Comparison of ENCODE assay signal across 14 cellular contexts in genomic region chr12:90152897-90153624, GRCh38.
DNase-seq lines count a peak whose midpoint lies in the region; ATAC-seq, FAIRE-seq and TF ChIP-seq lines count a peak whose summit lies in the region.
"Had no signal": no experiment of that assay in that cellular context is flagged by ENCODE, and none has a peak within 500 bp of the region (broad histone marks: within the 10 kb centered on the region; RNA-seq: fewer than 3 reads in every experiment).

No MANE protein-coding gene starts in this region.

- H3K9me3 Mint-ChIP-seq in H9: no peaks in the 10 kb centered on the region
- H3K9me3 Mint-ChIP-seq: activated T-cell treated with anti-CD3 and anti-CD28 coated beads, Interleukin-2, amount 50 U/mL, for 24 hours had no signal

- H3K4me1 Mint-ChIP-seq in H9: peaks cover 5% of the 10 kb centered on the region in 2 experiments

- H3K23ac ChIP-seq in H9 (ENCODE audit: insufficient read length, low read depth, low read length): no peak overlapping the region

- CTCF ChIA-PET in A673 (lab: Charles Lee): no interaction called here

- POLR2A ChIA-PET in A673 (lab: Charles Lee; ENCODE audit: low non-redundant PET): no interaction called here

- BruUV-seq in A673 (replicated peaks; lab: Mats Ljungman, UMichigan): no TSS peak

- H3K4me3 Mint-ChIP-seq in H9: no peak overlapping the region
- H3K4me3 Mint-ChIP-seq: activated T-cell treated with anti-CD3 and anti-CD28 coated beads, Interleukin-2, amount 50 U/mL, for 24 hours had no signal

- no peak for TF ChIP-seq CTCF in A673 (conservative IDR thresholded peaks at IDR 0.05; ENCODE audit: low read depth, low read length)
- no peak for TF ChIP-seq CTCF in H9 (conservative IDR thresholded peaks at IDR 0.05)
- no peak for TF ChIP-seq CTCF in kidney (IDR thresholded peaks at IDR 0.05; ENCODE audit: borderline replicate concordance, extremely low read depth, insufficient read depth)

- H3K27me3 Mint-ChIP-seq in H9 (ENCODE audit: low read depth): no peaks in the 10 kb centered on the region

- H3K27ac Mint-ChIP-seq in H9: peak overlapping the region in 1 of 3 experiments; percentile 65; a peak in 1 of 7 replicates
- H3K27ac Mint-ChIP-seq: activated T-cell treated with anti-CD3 and anti-CD28 coated beads, Interleukin-2, amount 50 U/mL, for 24 hours had no signal

- no peaks in the 10 kb centered on the region for H4K20me1 ChIP-seq in H9 (ENCODE audit: control insufficient read depth, insufficient read depth, insufficient read length)

- H3K23me2 ChIP-seq in H9 (ENCODE audit: insufficient read length, low read depth, low read length, poor library complexity, severe bottlenecking): no peaks in the 10 kb centered on the region

- H3K27me3 ChIP-seq in A673 (replicated peaks; ENCODE audit: insufficient read depth, low read depth, low read length, poor library complexity) (no peaks in the 10 kb centered on the region), H9 (ENCODE audit: insufficient read depth, low read length) (no peaks in the 10 kb centered on the region)
- H3K27me3 ChIP-seq: esophagus squamous epithelium, pancreas, tibial artery had no signal

- no peak overlapping the region for H3K14ac ChIP-seq in H9 (ENCODE audit: insufficient read depth, low read length)

- H3K36me3 ChIP-seq in A673 (ENCODE audit: insufficient read depth, low read length, poor library complexity, severe bottlenecking) (no peaks in the 10 kb centered on the region), kidney (ENCODE audit: control insufficient read depth in 1 of 2, insufficient read depth in 2 of 2, low read length in 2 of 2) (no peaks in the 10 kb centered on the region)
- H3K36me3 ChIP-seq: esophagus squamous epithelium, pancreas, tibial artery had no signal

- H4K5ac ChIP-seq in H9 (ENCODE audit: insufficient read length, low read depth, low read length): no peak overlapping the region

- no peak overlapping the region for H2AFZ ChIP-seq in H9 (ENCODE audit: low read length)

- H3K36me3 Mint-ChIP-seq in H9 (ENCODE audit: insufficient read depth in 1 of 3, low read depth in 3 of 3): peaks cover 0 to 2% (median 0%) of the 10 kb centered on the region in 3 experiments; a peak in 1 of 7 replicates

- no peak overlapping the region for H3T11ph ChIP-seq in H9 (ENCODE audit: low read length)

- no peak overlapping the region for H3K18ac ChIP-seq in H9 (ENCODE audit: insufficient read length, low read depth, low read length)

- peak; percentile 6 for DNase-seq in A673 (ENCODE audit: low spot score)
- peak; percentile 50 for DNase-seq in H9
- peak; percentile 13 for DNase-seq in SK-N-DZ (ENCODE audit: low spot score)
- DNase-seq in kidney: peak; percentile 46
- no peak for DNase-seq in NCI-H2227 treated with DMSO at 0.1 percent for 48 hours (lab: John Stamatoyannopoulos, UW)
- DNase-seq: activated CD4-positive, alpha-beta T cell treated with anti-CD3 and anti-CD28 coated beads for 4 hours; activated T-cell treated with anti-CD3 and anti-CD28 coated beads, Interleukin-2, amount 50 U/mL, for 24 hours; esophagus squamous epithelium; T-helper 1 cell; tibial artery had no signal

- no peaks in the 10 kb centered on the region for H3K79me2 ChIP-seq in H9 (ENCODE audit: insufficient read depth, low read length)

- no peak overlapping the region for H4K91ac ChIP-seq in H9 (ENCODE audit: insufficient read length, low read depth, low read length)

- no peaks in the 10 kb centered on the region for H3K79me1 ChIP-seq in H9 (ENCODE audit: insufficient read depth, low read depth, low read length, poor library complexity, severe bottlenecking)

- no peak overlapping the region for H3K4me3 ChIP-seq in A673 (ENCODE audit: low read depth, low read length, poor library complexity, severe bottlenecking)
- H3K4me3 ChIP-seq in kidney (ENCODE audit: low read length in 2 of 2): no peak overlapping the region
- H3K4me3 ChIP-seq: esophagus squamous epithelium, pancreas, tibial artery had no signal

- no peak overlapping the region for H2BK5ac ChIP-seq in H9 (ENCODE audit: insufficient read length, low read length)

- H2AK5ac ChIP-seq in H9 (ENCODE audit: insufficient read length, low read length): no peak overlapping the region

- ATAC-seq in HG03045 (IDR thresholded peaks at IDR 0.05; ENCODE audit: unreplicated experiment) (no peak), GM21367 (IDR thresholded peaks at IDR 0.05; ENCODE audit: unreplicated experiment) (no peak), HG03457 (IDR thresholded peaks at IDR 0.05; ENCODE audit: unreplicated experiment) (no peak)
- ATAC-seq: pancreas had no signal

- H2BK120ac ChIP-seq in H9 (ENCODE audit: low read depth, low read length, poor library complexity, severe bottlenecking): no peak overlapping the region

- H3K4ac ChIP-seq in H9 (ENCODE audit: low read depth, low read length): no peak overlapping the region

- H3K4me1 ChIP-seq in A673 (ENCODE audit: insufficient read depth, low read length, poor library complexity, severe bottlenecking): no peaks in the 10 kb centered on the region
- no peaks in the 10 kb centered on the region for H3K4me1 ChIP-seq in H9 (ENCODE audit: insufficient read depth, low read length)
- H3K4me1 ChIP-seq in kidney (ENCODE audit: control insufficient read depth in 1 of 2, insufficient read depth in 1 of 2, low read depth in 1 of 2, low read length in 2 of 2): no peaks in the 10 kb centered on the region
- H3K4me1 ChIP-seq: esophagus squamous epithelium, pancreas, tibial artery had no signal

- no peak overlapping the region for H2BK15ac ChIP-seq in H9 (ENCODE audit: low read depth, low read length)

- intact Hi-C loops in A673 (cut with micrococcal nuclease; ENCODE audit: unreplicated experiment) (no loop called here), kidney (cut with DNase I) (no loop called here)

- H3K9me3 ChIP-seq in A673 (ENCODE audit: low read depth, low read length, poor library complexity, severe bottlenecking) (no peaks in the 10 kb centered on the region), H9 (ENCODE audit: control insufficient read depth, low read depth, low read length) (no peaks in the 10 kb centered on the region), kidney (ENCODE audit: control insufficient read depth in 1 of 2, low read length in 2 of 2) (no peaks in the 10 kb centered on the region)
- H3K9me3 ChIP-seq: esophagus squamous epithelium, pancreas, tibial artery had no signal

- no peak overlapping the region for H3K56ac ChIP-seq in H9 (ENCODE audit: insufficient read length, low read depth, low read length)

- WGBS in H9 (ENCODE audit: extremely low coverage, insufficient read length, low lambda C conversion rate): no CpG with 5 or more reads among the region's 10 CpGs

- no peak overlapping the region for H3K9ac ChIP-seq in H9 (ENCODE audit: extremely low read depth, insufficient read length, low read length)
- H3K9ac ChIP-seq in kidney (ENCODE audit: low read length in 2 of 2): no peak overlapping the region

- H3K4me2 ChIP-seq in H9 (ENCODE audit: insufficient read depth, insufficient read length, low read length): no peak overlapping the region

- no peak overlapping the region for H3K27ac ChIP-seq in A673 (ENCODE audit: low read depth, low read length, poor library complexity, severe bottlenecking)
- H3K27ac ChIP-seq in H9 (ENCODE audit: insufficient read length, low read depth, low read length): no peak overlapping the region
- no peak overlapping the region for H3K27ac ChIP-seq in kidney (ENCODE audit: low read depth in 2 of 2, low read length in 2 of 2)
- H3K27ac ChIP-seq: esophagus squamous epithelium, pancreas, tibial artery had no signal

- no peak overlapping the region for H4K8ac ChIP-seq in H9 (replicated peaks; ENCODE audit: insufficient read length, low read depth, low read length)

- H2BK20ac ChIP-seq in H9 (ENCODE audit: low read depth, low read length, poor library complexity, severe bottlenecking): no peak overlapping the region

- no peak for FAIRE-seq in kidney (lab: Jason Lieb, UNC)
- FAIRE-seq: pancreas had no signal

- H2BK12ac ChIP-seq in H9 (ENCODE audit: insufficient read length, low read depth, low read length): no peak overlapping the region
